Comparison of ENCODE assay signal across 21 cellular contexts in the genomic region with DNA sequence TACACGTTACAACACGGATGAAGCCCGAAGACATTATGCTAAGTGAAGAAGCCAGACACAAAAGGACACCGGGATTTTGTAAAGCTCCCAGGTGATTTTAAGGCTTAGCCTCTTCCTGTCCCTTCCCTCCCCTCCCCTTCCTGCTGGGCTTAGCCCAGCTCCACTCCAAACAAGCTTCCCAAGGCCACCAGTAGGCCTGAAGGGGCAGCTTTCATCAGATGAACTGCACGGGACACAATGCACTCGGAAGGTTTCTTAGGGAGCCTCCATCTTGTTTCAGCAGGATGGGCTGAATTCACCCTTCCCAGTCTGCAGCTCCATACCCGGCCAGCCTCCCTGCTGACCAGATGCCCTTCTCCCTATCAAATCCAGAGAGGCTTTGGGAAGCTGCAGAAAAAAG. TPM values are rescaled to one million over a fixed set of nuclear protein-coding genes. Genes with fewer than 3 reads are reported as not detected.
A peak's percentile ranks its signal among the peaks of the same experiment; 100 is the strongest.
DNase-seq lines count a peak whose midpoint lies in the region; ATAC-seq, FAIRE-seq and TF ChIP-seq lines count a peak whose summit lies in the region.
"Had no signal": no experiment of that assay in that cellular context is flagged by ENCODE, and none has a peak within 500 bp of the region (broad histone marks: within the 10 kb centered on the region; RNA-seq: fewer than 3 reads in every experiment).

No MANE protein-coding gene starts in this region.

- peak; percentile 31 for DNase-seq in HepG2 (ENCODE audit: low spot score)
- no peak for DNase-seq in right lobe of liver
- no peak for DNase-seq in WTC11 (ENCODE audit: low spot score)
- DNase-seq in neuronal stem cell (ENCODE audit: low spot score): no peak
- no peak for DNase-seq in middle frontal gyrus (ENCODE audit: extremely low spot score, low spot score)
- DNase-seq in tibial artery: no peak
- DNase-seq: ACHN; BE2C; C1 segment of cervical spinal cord; CD4-positive, CD25-positive, alpha-beta regulatory T cell; CD8-positive, alpha-beta memory T cell; COR-L47; DMS 273 treated with DMSO at 0.1 percent for 48 hours; DMS53; DND-41; EL had no signal

- in situ Hi-C loops in HepG2 (cut with HindIII; ENCODE audit: extremely low pct_ligation_motif_present, low pct_unique_long_range_greater_than_20kb): no loop called here

- H3K23ac ChIP-seq in neuronal stem cell (ENCODE audit: low read depth, low read length, poor library complexity): no peak overlapping the region

- TF ChIP-seq EP300 in HepG2 (IDR thresholded peaks at IDR 0.05; ENCODE audit: low read depth in 2 of 2, low read length in 2 of 2) (no peak), HepG2 (CRISPR knock-in tag; IDR thresholded peaks at IDR 0.05; ENCODE audit: borderline replicate concordance) (no peak)

- POLR2A ChIA-PET in HepG2 (lab: Yijun Ruan, JAX) (interaction anchor here (0.7 to 2.5 kb wide), 11 partner anchors 11 to 119 kb away, joined by 3 to 9 read pairs (median 5); partner anchors contain the start of genes MEFV and ZNF200), WTC11 (lab: Charles Lee) (no interaction called here)

- FAIRE-seq in HepG2 (lab: Jason Lieb, UNC): peak; percentile 63
- FAIRE-seq: GM12878 had no signal

- intact Hi-C loops in HepG2 (cut with micrococcal nuclease; ENCODE audit: unreplicated experiment) (no loop called here), right lobe of liver (cut with DNase I) (no loop called here), tibial artery (cut with DNase I; ENCODE audit: low total_unique reads) (no loop called here)

- H3K4me3 Mint-ChIP-seq in WTC11: no peak overlapping the region
- H3K4me3 Mint-ChIP-seq: CD4-positive, CD25-positive, alpha-beta regulatory T cell; CD8-positive, alpha-beta memory T cell had no signal

- H3K9me3 ChIP-seq in HepG2 (ENCODE audit: low read length) (no peaks in the 10 kb centered on the region), right lobe of liver (no peaks in the 10 kb centered on the region), neuronal stem cell (replicated peaks in 1 of 2; ENCODE audit: control insufficient read depth in 2 of 2, insufficient read depth in 1 of 2, low read depth in 1 of 2, low read length in 2 of 2) (peaks cover 0 to 22% of the 10 kb centered on the region in 2 donors), tibial artery (no peaks in the 10 kb centered on the region)
- H3K9me3 ChIP-seq: BE2C had no signal

- peak overlapping the region; percentile 12 to 51 (median 14); a peak in 3 of 6 replicates for H3K4me3 ChIP-seq in HepG2 (replicated peaks in 1 of 3; ENCODE audit: insufficient read depth in 1 of 3, low read depth in 2 of 3, low read length in 3 of 3)
- H3K4me3 ChIP-seq in right lobe of liver: no peak overlapping the region
- H3K4me3 ChIP-seq in neuronal stem cell (ENCODE audit: low read length in 2 of 2): peak overlapping the region in 1 of 2 donors; percentile 18
- H3K4me3 ChIP-seq in tibial artery: no peak overlapping the region
- H3K4me3 ChIP-seq: GM12878, HAP-1 had no signal

- H3K27me3 ChIP-seq in HepG2 (ENCODE audit: control insufficient read depth in 1 of 2, insufficient read depth in 2 of 2, low read length in 2 of 2) (peaks cover 6 to 57% of the 10 kb centered on the region in 2 experiments), right lobe of liver (no peaks in the 10 kb centered on the region), neuronal stem cell (ENCODE audit: control insufficient read depth in 3 of 3, insufficient read depth in 3 of 3, low read depth in 1 of 3, low read length in 3 of 3) (peaks cover 0 to 62% (median 0%) of the 10 kb centered on the region in 3 experiments), tibial artery (peaks cover 0 to 25% of the 10 kb centered on the region in 2 donors)

- no peaks in the 10 kb centered on the region for H3K79me2 ChIP-seq in HepG2 (ENCODE audit: insufficient read depth, low read length)

- H3K27ac Mint-ChIP-seq in WTC11: no peak overlapping the region
- H3K27ac Mint-ChIP-seq: CD4-positive, CD25-positive, alpha-beta regulatory T cell; CD8-positive, alpha-beta memory T cell had no signal

- CTCF ChIA-PET in HepG2 (lab: Yijun Ruan, JAX; ENCODE audit: low intra/inter-chr PET ratio, low total read pairs) (no interaction called here), WTC11 (lab: Charles Lee) (no interaction called here)

- H3K18ac ChIP-seq in neuronal stem cell (ENCODE audit: low read length): no peak overlapping the region

- H3K4me1 ChIP-seq in HepG2 (ENCODE audit: insufficient read depth, low read length) (peaks cover 37% of the 10 kb centered on the region), right lobe of liver (no peaks in the 10 kb centered on the region), neuronal stem cell (ENCODE audit: control insufficient read depth in 2 of 2, insufficient read depth in 1 of 2, low read depth in 1 of 2, low read length in 2 of 2) (no peaks in the 10 kb centered on the region), tibial artery (no peaks in the 10 kb centered on the region)
- H3K4me1 ChIP-seq: BE2C, HAP-1 had no signal

- no TSS peak for BruUV-seq in HepG2 (replicated peaks; lab: Mats Ljungman, UMichigan)

- H3K36me3 Mint-ChIP-seq in WTC11: peaks cover 3% of the 10 kb centered on the region; the same call in 1 of the 2 replicates
- H3K36me3 Mint-ChIP-seq: CD4-positive, CD25-positive, alpha-beta regulatory T cell had no signal

- peak overlapping the region; percentile 68 for H3K4me2 ChIP-seq in HepG2 (ENCODE audit: low read depth, low read length)
- H3K4me2 ChIP-seq in neuronal stem cell (ENCODE audit: insufficient read depth, low read length, poor library complexity, severe bottlenecking): no peak overlapping the region

- H4K91ac ChIP-seq in neuronal stem cell (ENCODE audit: low read depth, low read length, poor library complexity): no peak overlapping the region

- H2AFZ ChIP-seq in HepG2 (ENCODE audit: low read length): peak overlapping the region; percentile 95
- peak overlapping the region; percentile 61 for H2AFZ ChIP-seq in neuronal stem cell (ENCODE audit: low read length)

- H3K9me3 Mint-ChIP-seq in WTC11: peaks cover 41% of the 10 kb centered on the region
- H3K9me3 Mint-ChIP-seq: CD8-positive, alpha-beta memory T cell had no signal

- TF ChIP-seq CTCF in HepG2 (CRISPR knock-in tag; IDR thresholded peaks at IDR 0.05) (0 out of 2 replicates have a peak, but pooled peaks have one; percentile 21), right lobe of liver (IDR thresholded peaks at IDR 0.05) (no peak), WTC11 (IDR thresholded peaks at IDR 0.05) (no peak), tibial artery (IDR thresholded peaks at IDR 0.05) (no peak)

- WGBS in HepG2 (ENCODE audit: low lambda C conversion rate): 32% methylated on average over 6 of the region's 7 CpGs
- WGBS in right lobe of liver (ENCODE audit: insufficient coverage, low coverage, low lambda C conversion rate, missing lambda C conversion rate): 73% methylated on average over 7 of the region's 7 CpGs
- WGBS in neuronal stem cell (ENCODE audit: extremely low coverage in 2 of 2, insufficient read length in 2 of 2, insufficient replicate concordance in 1 of 2), 2 donors: no CpG with 5 or more reads among the region's 7 CpGs

- no peak overlapping the region for H2BK120ac ChIP-seq in neuronal stem cell (ENCODE audit: low read depth, low read length)

- no peak overlapping the region for H3K14ac ChIP-seq in neuronal stem cell (ENCODE audit: low read length)

- H3K36me3 ChIP-seq in HepG2 (replicated peaks in 1 of 2; ENCODE audit: control insufficient read depth in 1 of 2, insufficient read depth in 2 of 2, low read length in 2 of 2): no peaks in the 10 kb centered on the region
- H3K36me3 ChIP-seq in right lobe of liver: no peaks in the 10 kb centered on the region
- no peaks in the 10 kb centered on the region for H3K36me3 ChIP-seq in neuronal stem cell (replicated peaks in 1 of 2; ENCODE audit: control insufficient read depth in 2 of 2, insufficient read depth in 2 of 2, low read length in 2 of 2)
- no peaks in the 10 kb centered on the region for H3K36me3 ChIP-seq in tibial artery
- H3K36me3 ChIP-seq: BE2C, HAP-1 had no signal

- H3K27ac ChIP-seq in HepG2 (ENCODE audit: extremely low read length, insufficient read depth, low read length) (no peak overlapping the region), right lobe of liver (no peak overlapping the region), neuronal stem cell (replicated peaks; ENCODE audit: low read length) (no peak overlapping the region), tibial artery (no peak overlapping the region)

- no peak overlapping the region for H2BK12ac ChIP-seq in neuronal stem cell (ENCODE audit: low read length)

- H2BK15ac ChIP-seq in neuronal stem cell (ENCODE audit: low read length): no peak overlapping the region

- TF ChIP-seq RAD21 in HepG2 (CRISPR knock-in tag; IDR thresholded peaks at IDR 0.05): no peak

- H3K4me1 Mint-ChIP-seq in WTC11: no peaks in the 10 kb centered on the region
- H3K4me1 Mint-ChIP-seq: CD8-positive, alpha-beta memory T cell had no signal

- no peaks in the 10 kb centered on the region for H4K20me1 ChIP-seq in HepG2 (ENCODE audit: insufficient read depth, low read length)

- H2AK5ac ChIP-seq in neuronal stem cell (ENCODE audit: low read depth, low read length): no peak overlapping the region

- H4K8ac ChIP-seq in neuronal stem cell (ENCODE audit: low read depth, low read length): no peak overlapping the region

- no peak for TF ChIP-seq POLR2A in HepG2 (IDR thresholded peaks at IDR 0.05; ENCODE audit: insufficient read depth in 1 of 2, low read depth in 2 of 2, low read length in 2 of 2)
- TF ChIP-seq POLR2A in right lobe of liver (IDR thresholded peaks at IDR 0.05): no peak

- no peak overlapping the region for H2BK5ac ChIP-seq in neuronal stem cell (ENCODE audit: low read length)

- no peak overlapping the region for H3K4ac ChIP-seq in neuronal stem cell (ENCODE audit: low read length)

- H3K79me1 ChIP-seq in neuronal stem cell (ENCODE audit: low read depth, low read length): no peaks in the 10 kb centered on the region

- peaks cover 58% of the 10 kb centered on the region for H3K27me3 Mint-ChIP-seq in WTC11 (ENCODE audit: low read depth)

- ATAC-seq in HepG2 (peak; percentile 77), right lobe of liver (no peak), WTC11 (no peak)
- ATAC-seq: GM12878 had no signal

- H3K9ac ChIP-seq in HepG2 (ENCODE audit: insufficient read depth, low read depth, low read length) (no peak overlapping the region), neuronal stem cell (ENCODE audit: low read depth, low read length, poor library complexity) (no peak overlapping the region)

RNA-seq across cellular contexts. Expression of gene MEFV, which starts 10.4 kb away (rescaled TPM):
- total RNA-seq in HepG2 (2016; rRNA removed; fragmentation: Illumina TruSeq; extraction: Trizol): 0.11 TPM in 1 of 2 replicates, not detected in the other
- total RNA-seq in HepG2 (2016; cell fraction: cytosol; rRNA removed; fragmentation: Illumina TruSeq; extraction: Trizol; ENCODE audit: low read depth): not detected in 2 replicates
- total RNA-seq in HepG2 (2016; cell fraction: insoluble cytoplasmic fraction; rRNA removed; fragmentation: Illumina TruSeq; extraction: Trizol): not detected in 2 replicates
- not detected in 2 replicates for total RNA-seq in HepG2 (2016; cell fraction: membrane; rRNA removed; fragmentation: Illumina TruSeq; extraction: Trizol)
- total RNA-seq in HepG2 (2016; cell fraction: nucleus; rRNA removed; fragmentation: Illumina TruSeq; extraction: Trizol): not detected in 2 replicates
- polyA plus RNA-seq in HepG2 (2011; rRNA removed): 0.07 and 0.22 TPM in 2 replicates
- polyA plus RNA-seq in HepG2 (2011; cell fraction: cytosol; rRNA removed): 0.01 TPM in 1 of 2 replicates, not detected in the other
- 0.07 and 0.16 TPM in 2 replicates for polyA plus RNA-seq in HepG2 (2011; cell fraction: nucleus; rRNA removed)
- polyA plus RNA-seq in HepG2 (2012): 0.09 TPM in 1 of 2 replicates, not detected in the other
- polyA plus RNA-seq in HepG2 (2016; cell fraction: cytosol; fragmentation: Illumina TruSeq; extraction: Trizol; ENCODE audit: low read depth): not detected in 2 replicates
- 0.15 TPM in 1 of 2 replicates, not detected in the other for polyA plus RNA-seq in HepG2 (2016; cell fraction: insoluble cytoplasmic fraction; fragmentation: Illumina TruSeq; extraction: Trizol; ENCODE audit: low read depth)
- not detected in 2 replicates for polyA plus RNA-seq in HepG2 (2016; cell fraction: membrane; fragmentation: Illumina TruSeq; extraction: Trizol; ENCODE audit: low read depth)
- not detected in 2 replicates for polyA plus RNA-seq in HepG2 (2016; cell fraction: nucleus; fragmentation: Illumina TruSeq; extraction: Trizol; ENCODE audit: insufficient read depth, low read depth)
- polyA minus RNA-seq in HepG2 (2011; rRNA and poly(A)+ RNA removed; ENCODE audit: low replicate concordance): 0.07 and 0.12 TPM in 2 replicates
- polyA minus RNA-seq in HepG2 (2011; cell fraction: cytosol; rRNA and poly(A)+ RNA removed): not detected in 2 replicates
- not detected in 2 replicates for polyA minus RNA-seq in HepG2 (2011; cell fraction: nucleus; rRNA and poly(A)+ RNA removed)
- total RNA-seq in right lobe of liver: 1 to 10 TPM in 3 of 6 experiments, under 1 TPM in 3; 0.66 to 1.7 (median 1.0) TPM
- 0.09 to 0.21 TPM (median 0.14 TPM) in 3 replicates for total RNA-seq in WTC11 (2021)
- polyA plus RNA-seq in neuronal stem cell (2013, experiment 1 of 2): not detected
- not detected for polyA plus RNA-seq in neuronal stem cell (2013, experiment 2 of 2)
- total RNA-seq: CD4-positive, CD25-positive, alpha-beta regulatory T cell; G401; H4 had no signal
- polyA plus RNA-seq: CD4-positive, CD25-positive, alpha-beta regulatory T cell; CD8-positive, alpha-beta memory T cell had no signal

RNA-seq across cellular contexts. Expression of gene ZNF200, which starts 11.0 kb away (rescaled TPM):
- total RNA-seq in HepG2 (2016; rRNA removed; fragmentation: Illumina TruSeq; extraction: Trizol) (16.5 and 18.0 TPM in 2 replicates), right lobe of liver (1 to 10 TPM; 1.9 to 4.8 (median 3.5) TPM), WTC11 (2021) (6.8 to 9.7 TPM (median 7.2 TPM) in 3 replicates)
- 3.5 and 3.9 TPM in 2 replicates for total RNA-seq in HepG2 (2016; cell fraction: cytosol; rRNA removed; fragmentation: Illumina TruSeq; extraction: Trizol; ENCODE audit: low read depth)
- 15.2 and 18.5 TPM in 2 replicates for total RNA-seq in HepG2 (2016; cell fraction: insoluble cytoplasmic fraction; rRNA removed; fragmentation: Illumina TruSeq; extraction: Trizol)
- 9.1 and 10.4 TPM in 2 replicates for total RNA-seq in HepG2 (2016; cell fraction: membrane; rRNA removed; fragmentation: Illumina TruSeq; extraction: Trizol)
- total RNA-seq in HepG2 (2016; cell fraction: nucleus; rRNA removed; fragmentation: Illumina TruSeq; extraction: Trizol): 12.6 and 15.6 TPM in 2 replicates
- 3.5 and 4.0 TPM in 2 replicates for polyA plus RNA-seq in HepG2 (2011; rRNA removed)
- polyA plus RNA-seq in HepG2 (2011; cell fraction: cytosol; rRNA removed): 1.9 and 2.7 TPM in 2 replicates
- 7.0 and 8.7 TPM in 2 replicates for polyA plus RNA-seq in HepG2 (2011; cell fraction: nucleus; rRNA removed)
- polyA plus RNA-seq in HepG2 (2012): 4.4 and 6.0 TPM in 2 replicates
- 0.78 TPM in 2 replicates for polyA plus RNA-seq in HepG2 (2016; cell fraction: cytosol; fragmentation: Illumina TruSeq; extraction: Trizol; ENCODE audit: low read depth)
- polyA plus RNA-seq in HepG2 (2016; cell fraction: insoluble cytoplasmic fraction; fragmentation: Illumina TruSeq; extraction: Trizol; ENCODE audit: low read depth): 14.6 and 15.4 TPM in 2 replicates
- 2.1 and 2.2 TPM in 2 replicates for polyA plus RNA-seq in HepG2 (2016; cell fraction: membrane; fragmentation: Illumina TruSeq; extraction: Trizol; ENCODE audit: low read depth)
- 18.5 and 20.4 TPM in 2 replicates for polyA plus RNA-seq in HepG2 (2016; cell fraction: nucleus; fragmentation: Illumina TruSeq; extraction: Trizol; ENCODE audit: insufficient read depth, low read depth)
- polyA minus RNA-seq in HepG2 (2011; rRNA and poly(A)+ RNA removed; ENCODE audit: low replicate concordance): 5.2 and 14.9 TPM in 2 replicates
- polyA minus RNA-seq in HepG2 (2011; cell fraction: cytosol; rRNA and poly(A)+ RNA removed): 4.4 and 4.9 TPM in 2 replicates
- 11.8 and 14.4 TPM in 2 replicates for polyA minus RNA-seq in HepG2 (2011; cell fraction: nucleus; rRNA and poly(A)+ RNA removed)
- polyA plus RNA-seq in neuronal stem cell (2013, experiment 1 of 2): 3.3 TPM
- 3.6 TPM for polyA plus RNA-seq in neuronal stem cell (2013, experiment 2 of 2)

RNA-seq across cellular contexts. Expression of gene ZNF263, which starts 37.3 kb away (rescaled TPM):
- 40.3 and 41.2 TPM in 2 replicates for total RNA-seq in HepG2 (2016; rRNA removed; fragmentation: Illumina TruSeq; extraction: Trizol)
- 5.3 TPM in 2 replicates for total RNA-seq in HepG2 (2016; cell fraction: cytosol; rRNA removed; fragmentation: Illumina TruSeq; extraction: Trizol; ENCODE audit: low read depth)
- 37.2 and 40.1 TPM in 2 replicates for total RNA-seq in HepG2 (2016; cell fraction: insoluble cytoplasmic fraction; rRNA removed; fragmentation: Illumina TruSeq; extraction: Trizol)
- total RNA-seq in HepG2 (2016; cell fraction: membrane; rRNA removed; fragmentation: Illumina TruSeq; extraction: Trizol): 18.8 and 22.5 TPM in 2 replicates
- total RNA-seq in HepG2 (2016; cell fraction: nucleus; rRNA removed; fragmentation: Illumina TruSeq; extraction: Trizol): 32.1 and 42.1 TPM in 2 replicates
- 10.2 and 14.7 TPM in 2 replicates for polyA plus RNA-seq in HepG2 (2011; rRNA removed)
- 11.3 and 11.7 TPM in 2 replicates for polyA plus RNA-seq in HepG2 (2011; cell fraction: cytosol; rRNA removed)
- 31.7 and 37.4 TPM in 2 replicates for polyA plus RNA-seq in HepG2 (2011; cell fraction: nucleus; rRNA removed)
- polyA plus RNA-seq in HepG2 (2012): 19.6 and 24.4 TPM in 2 replicates
- 2.7 TPM in 2 replicates for polyA plus RNA-seq in HepG2 (2016; cell fraction: cytosol; fragmentation: Illumina TruSeq; extraction: Trizol; ENCODE audit: low read depth)
- 30.0 and 30.7 TPM in 2 replicates for polyA plus RNA-seq in HepG2 (2016; cell fraction: insoluble cytoplasmic fraction; fragmentation: Illumina TruSeq; extraction: Trizol; ENCODE audit: low read depth)
- 9.5 and 9.9 TPM in 2 replicates for polyA plus RNA-seq in HepG2 (2016; cell fraction: membrane; fragmentation: Illumina TruSeq; extraction: Trizol; ENCODE audit: low read depth)
- polyA plus RNA-seq in HepG2 (2016; cell fraction: nucleus; fragmentation: Illumina TruSeq; extraction: Trizol; ENCODE audit: insufficient read depth, low read depth): 40.2 and 42.2 TPM in 2 replicates
- polyA minus RNA-seq in HepG2 (2011; rRNA and poly(A)+ RNA removed; ENCODE audit: low replicate concordance): 17.4 and 17.7 TPM in 2 replicates
- polyA minus RNA-seq in HepG2 (2011; cell fraction: cytosol; rRNA and poly(A)+ RNA removed): 10.1 and 13.1 TPM in 2 replicates
- polyA minus RNA-seq in HepG2 (2011; cell fraction: nucleus; rRNA and poly(A)+ RNA removed): 38.5 and 50.5 TPM in 2 replicates
- 10 to 100 TPM in 5 of 6 experiments, 1 to 10 TPM in 1; 7.1 to 13.9 (median 11.0) TPM for total RNA-seq in right lobe of liver
- 24.9 to 29.5 TPM (median 27.8 TPM) in 3 replicates for total RNA-seq in WTC11 (2021)
- polyA plus RNA-seq in neuronal stem cell (2013, experiment 1 of 2): 20.8 TPM
- 19.7 TPM for polyA plus RNA-seq in neuronal stem cell (2013, experiment 2 of 2)

RNA-seq across cellular contexts. Expression of gene OR1F1, which starts 58.0 kb away (rescaled TPM):
- not detected in 2 replicates for total RNA-seq in HepG2 (2016; rRNA removed; fragmentation: Illumina TruSeq; extraction: Trizol)
- total RNA-seq in HepG2 (2016; cell fraction: cytosol; rRNA removed; fragmentation: Illumina TruSeq; extraction: Trizol; ENCODE audit: low read depth): not detected in 2 replicates
- 0.15 TPM in 1 of 2 replicates, not detected in the other for total RNA-seq in HepG2 (2016; cell fraction: insoluble cytoplasmic fraction; rRNA removed; fragmentation: Illumina TruSeq; extraction: Trizol)
- total RNA-seq in HepG2 (2016; cell fraction: membrane; rRNA removed; fragmentation: Illumina TruSeq; extraction: Trizol): not detected in 2 replicates
- not detected in 2 replicates for total RNA-seq in HepG2 (2016; cell fraction: nucleus; rRNA removed; fragmentation: Illumina TruSeq; extraction: Trizol)
- 0.90 and 0.97 TPM in 2 replicates for polyA plus RNA-seq in HepG2 (2011; rRNA removed)
- polyA plus RNA-seq in HepG2 (2011; cell fraction: cytosol; rRNA removed): 0.94 and 1.1 TPM in 2 replicates
- polyA plus RNA-seq in HepG2 (2011; cell fraction: nucleus; rRNA removed): 0.88 and 1.3 TPM in 2 replicates
- polyA plus RNA-seq in HepG2 (2012): 0.25 and 0.40 TPM in 2 replicates
- not detected in 2 replicates for polyA plus RNA-seq in HepG2 (2016; cell fraction: cytosol; fragmentation: Illumina TruSeq; extraction: Trizol; ENCODE audit: low read depth)
- polyA plus RNA-seq in HepG2 (2016; cell fraction: insoluble cytoplasmic fraction; fragmentation: Illumina TruSeq; extraction: Trizol; ENCODE audit: low read depth): not detected in 2 replicates
- polyA plus RNA-seq in HepG2 (2016; cell fraction: membrane; fragmentation: Illumina TruSeq; extraction: Trizol; ENCODE audit: low read depth): not detected in 2 replicates
- 0.53 TPM in 1 of 2 replicates, not detected in the other for polyA plus RNA-seq in HepG2 (2016; cell fraction: nucleus; fragmentation: Illumina TruSeq; extraction: Trizol; ENCODE audit: insufficient read depth, low read depth)
- 4.7 and 5.0 TPM in 2 replicates for polyA minus RNA-seq in HepG2 (2011; rRNA and poly(A)+ RNA removed; ENCODE audit: low replicate concordance)
- polyA minus RNA-seq in HepG2 (2011; cell fraction: cytosol; rRNA and poly(A)+ RNA removed): 0.69 TPM in 1 of 2 replicates, not detected in the other
- 0.64 TPM in 1 of 2 replicates, not detected in the other for polyA minus RNA-seq in HepG2 (2011; cell fraction: nucleus; rRNA and poly(A)+ RNA removed)
- total RNA-seq in right lobe of liver: not detected
- 0.27 to 0.46 TPM (median 0.44 TPM) in 3 replicates for total RNA-seq in WTC11 (2021)
- 0.21 TPM for polyA plus RNA-seq in neuronal stem cell (2013, experiment 1 of 2)
- 0.10 TPM for polyA plus RNA-seq in neuronal stem cell (2013, experiment 2 of 2)
- total RNA-seq: A172; CD4-positive, CD25-positive, alpha-beta regulatory T cell; CD8-positive, alpha-beta memory T cell; G401; GM12878 had no signal
- polyA plus RNA-seq: CD8-positive, alpha-beta memory T cell had no signal

RNA-seq across cellular contexts. Expression of gene TIGD7, which starts 59.2 kb away (rescaled TPM):
- total RNA-seq in HepG2 (2016; rRNA removed; fragmentation: Illumina TruSeq; extraction: Trizol) (not detected in 2 replicates), right lobe of liver (1 to 10 TPM in 4 of 6 experiments, under 1 TPM in 2; 0.56 to 1.9 (median 1.7) TPM), WTC11 (2021) (5.3 to 7.4 TPM (median 7.0 TPM) in 3 replicates)
- not detected in 2 replicates for total RNA-seq in HepG2 (2016; cell fraction: cytosol; rRNA removed; fragmentation: Illumina TruSeq; extraction: Trizol; ENCODE audit: low read depth)
- total RNA-seq in HepG2 (2016; cell fraction: insoluble cytoplasmic fraction; rRNA removed; fragmentation: Illumina TruSeq; extraction: Trizol): not detected in 2 replicates
- not detected in 2 replicates for total RNA-seq in HepG2 (2016; cell fraction: membrane; rRNA removed; fragmentation: Illumina TruSeq; extraction: Trizol)
- not detected in 2 replicates for total RNA-seq in HepG2 (2016; cell fraction: nucleus; rRNA removed; fragmentation: Illumina TruSeq; extraction: Trizol)
- polyA plus RNA-seq in HepG2 (2011; rRNA removed): not detected in 2 replicates
- polyA plus RNA-seq in HepG2 (2011; cell fraction: cytosol; rRNA removed): not detected in 2 replicates
- not detected in 2 replicates for polyA plus RNA-seq in HepG2 (2011; cell fraction: nucleus; rRNA removed)
- 0.63 and 0.88 TPM in 2 replicates for polyA plus RNA-seq in HepG2 (2012)
- polyA plus RNA-seq in HepG2 (2016; cell fraction: cytosol; fragmentation: Illumina TruSeq; extraction: Trizol; ENCODE audit: low read depth): not detected in 2 replicates
- not detected in 2 replicates for polyA plus RNA-seq in HepG2 (2016; cell fraction: insoluble cytoplasmic fraction; fragmentation: Illumina TruSeq; extraction: Trizol; ENCODE audit: low read depth)
- not detected in 2 replicates for polyA plus RNA-seq in HepG2 (2016; cell fraction: membrane; fragmentation: Illumina TruSeq; extraction: Trizol; ENCODE audit: low read depth)
- not detected in 2 replicates for polyA plus RNA-seq in HepG2 (2016; cell fraction: nucleus; fragmentation: Illumina TruSeq; extraction: Trizol; ENCODE audit: insufficient read depth, low read depth)
- 0.08 and 2.2 TPM in 2 replicates for polyA minus RNA-seq in HepG2 (2011; rRNA and poly(A)+ RNA removed; ENCODE audit: low replicate concordance)
- not detected in 2 replicates for polyA minus RNA-seq in HepG2 (2011; cell fraction: cytosol; rRNA and poly(A)+ RNA removed)
- not detected in 2 replicates for polyA minus RNA-seq in HepG2 (2011; cell fraction: nucleus; rRNA and poly(A)+ RNA removed)
- polyA plus RNA-seq in neuronal stem cell (2013, experiment 1 of 2): 4.8 TPM
- polyA plus RNA-seq in neuronal stem cell (2013, experiment 2 of 2): 5.0 TPM

Comparison
In these comparisons a context has a peak if more than half of its experiments do, and no peak if none do; other contexts are left out.
1. H3K4me3 ChIP-seq: peak in HepG2 (3 of 3); none in right lobe of liver (0 of 3) and tibial artery (0 of 2).
2. Of the 50 proteins assayed by ChIP-seq in both HepG2 and WTC11: peak only in HepG2: CTCF; only in WTC11: GABPB1; in both: none; in neither: 48.